ENCODE assay signal across 1 cellular context in genomic region chr12:24911284-24911791, GRCh38.
A peak's percentile ranks its signal among the peaks of the same experiment; 100 is the strongest.
TF ChIP-seq lines count a peak whose summit lies in the region.

No MANE protein-coding gene starts in this region.

TF ChIP-seq in HepG2, 621 proteins besides CTCF, POLR2A, EP300 and RAD21 (continued from another document and continues in another):
- TF ChIP-seq ZNF770 (CRISPR knock-in tag; IDR thresholded peaks at IDR 0.05) (no peak), CAMTA2 (CRISPR knock-in tag; IDR thresholded peaks at IDR 0.05; ENCODE audit: borderline replicate concordance) (no peak), SMARCE1 (IDR thresholded peaks at IDR 0.05; ENCODE audit: borderline replicate concordance) (no peak), ZKSCAN8 (CRISPR knock-in tag; IDR thresholded peaks at IDR 0.05; ENCODE audit: borderline replicate concordance) (0 out of 2 replicates have a peak, but pooled peaks have one; percentile 43), ATF1 (CRISPR knock-in tag; IDR thresholded peaks at IDR 0.05) (no peak), ZNF263 (CRISPR knock-in tag; IDR thresholded peaks at IDR 0.05) (no peak; the same call in 1 of the 2 replicates), TRIM22 (IDR thresholded peaks at IDR 0.05) (no peak), ZNF7 (CRISPR knock-in tag; IDR thresholded peaks at IDR 0.05) (no peak; the same call in 1 of the 2 replicates), SMAD3 (CRISPR knock-in tag; IDR thresholded peaks at IDR 0.05) (0 out of 2 replicates have a peak, but pooled peaks have one; percentile 32), HNF1A (IDR thresholded peaks at IDR 0.05; ENCODE audit: low read depth) (no peak), HNF1A (CRISPR knock-in tag; IDR thresholded peaks at IDR 0.05; ENCODE audit: borderline replicate concordance) (no peak), ZNF576 (CRISPR knock-in tag; IDR thresholded peaks at IDR 0.05) (no peak), CSRNP1 (CRISPR knock-in tag; IDR thresholded peaks at IDR 0.05) (no peak), ZNF850 (CRISPR knock-in tag; conservative IDR thresholded peaks at IDR 0.05) (no peak), ZNF639 (CRISPR knock-in tag; conservative IDR thresholded peaks at IDR 0.05) (no peak), ATF7 (IDR thresholded peaks at IDR 0.05) (0 out of 2 replicates have a peak, but pooled peaks have one; percentile 5), ATF7 (CRISPR knock-in tag; IDR thresholded peaks at IDR 0.05) (no peak), IRX3 (CRISPR knock-in tag; IDR thresholded peaks at IDR 0.05; ENCODE audit: borderline replicate concordance, low read depth) (no peak), DMTF1 (CRISPR knock-in tag; IDR thresholded peaks at IDR 0.05) (no peak), PCBP1 (IDR thresholded peaks at IDR 0.05; ENCODE audit: borderline replicate concordance, low read depth, low read length) (no peak), CEBPG (CRISPR knock-in tag; IDR thresholded peaks at IDR 0.05) (no peak), ZNF878 (CRISPR knock-in tag; IDR thresholded peaks at IDR 0.05) (no peak), FOXP4 (CRISPR knock-in tag; IDR thresholded peaks at IDR 0.05) (peak; percentile 48; the same call in 1 of the 2 replicates), ZNF563 (CRISPR knock-in tag; IDR thresholded peaks at IDR 0.05) (no peak), ZNF280D (CRISPR knock-in tag; IDR thresholded peaks at IDR 0.05) (no peak), NR1H2 (CRISPR knock-in tag; IDR thresholded peaks at IDR 0.05; ENCODE audit: borderline replicate concordance, low read depth) (no peak), ZFP36L1 (CRISPR knock-in tag; IDR thresholded peaks at IDR 0.05) (no peak), ZNF841 (CRISPR knock-in tag; IDR thresholded peaks at IDR 0.05; ENCODE audit: borderline replicate concordance) (no peak), CHD2 (IDR thresholded peaks at IDR 0.05; ENCODE audit: low read depth, low read length) (no peak), KLF15 (CRISPR knock-in tag; IDR thresholded peaks at IDR 0.05; ENCODE audit: borderline replicate concordance) (no peak), ZBTB43 (CRISPR knock-in tag; conservative IDR thresholded peaks at IDR 0.05) (no peak), ZNF776 (CRISPR knock-in tag; IDR thresholded peaks at IDR 0.05) (no peak), EZH2 (conservative IDR thresholded peaks at IDR 0.05; ENCODE audit: low read depth, low read length) (no peak), ZSCAN25 (CRISPR knock-in tag; IDR thresholded peaks at IDR 0.05) (no peak), ZNF350 (CRISPR knock-in tag; IDR thresholded peaks at IDR 0.05; ENCODE audit: borderline replicate concordance, low read depth) (no peak), ZNF552 (CRISPR knock-in tag; IDR thresholded peaks at IDR 0.05; ENCODE audit: borderline replicate concordance) (no peak), JUNB (CRISPR knock-in tag; IDR thresholded peaks at IDR 0.05; ENCODE audit: borderline replicate concordance) (no peak)
